15 cellular contexts compared by ENCODE assay signal in genomic region chr3:154886437-154886836, GRCh38.
DNase-seq lines count a peak whose midpoint lies in the region; ATAC-seq and TF ChIP-seq lines count a peak whose summit lies in the region.
"Had no signal": no experiment of that assay in that cellular context is flagged by ENCODE, and none has a peak within 500 bp of the region (broad histone marks: within the 10 kb centered on the region; RNA-seq: fewer than 3 reads in every experiment).

No MANE protein-coding gene starts in this region.

- H3K36me3 ChIP-seq in RWPE2 (ENCODE audit: low read depth) (no peaks in the 10 kb centered on the region), vagina (no peaks in the 10 kb centered on the region)
- H3K36me3 ChIP-seq: ovary had no signal

- H3K27me3 Mint-ChIP-seq in chondrocyte (ENCODE audit: low read depth), result no peaks in the 10 kb centered on the region
- H3K27me3 Mint-ChIP-seq: activated naive CD4-positive, alpha-beta T cell treated with anti-CD3 and anti-CD28 coated beads, Interleukin-2, amount 50 U/mL, for 24 hours had no signal

- H3K4me1 Mint-ChIP-seq in chondrocyte (ENCODE audit: low read depth), result peaks cover 17% of the 10 kb centered on the region
- H3K4me1 Mint-ChIP-seq: activated naive CD4-positive, alpha-beta T cell treated with anti-CD3 and anti-CD28 coated beads, Interleukin-2, amount 50 U/mL, for 24 hours had no signal

- no peaks in the 10 kb centered on the region for H3K36me3 Mint-ChIP-seq in chondrocyte (ENCODE audit: low read depth)
- H3K36me3 Mint-ChIP-seq: activated naive CD4-positive, alpha-beta T cell treated with anti-CD3 and anti-CD28 coated beads, Interleukin-2, amount 50 U/mL, for 24 hours had no signal

- peak; percentile 99 for ATAC-seq in RWPE2 (ENCODE audit: low read depth)
- ATAC-seq in omental fat pad (ENCODE audit: low FRiP score), result peak; percentile 91

- peaks cover 11% of the 10 kb centered on the region for H3K9me3 Mint-ChIP-seq in chondrocyte (ENCODE audit: low read depth)

- H3K4me1 ChIP-seq in RWPE2 (ENCODE audit: insufficient read depth, poor library complexity, severe bottlenecking) (peaks cover 15% of the 10 kb centered on the region), vagina (no peaks in the 10 kb centered on the region)

- no peak overlapping the region for H3K4me3 Mint-ChIP-seq in chondrocyte (ENCODE audit: unreplicated experiment)
- H3K4me3 Mint-ChIP-seq: activated naive CD4-positive, alpha-beta T cell treated with anti-CD3 and anti-CD28 coated beads, Interleukin-2, amount 50 U/mL, for 24 hours had no signal

- H3K27me3 ChIP-seq in RWPE2 (ENCODE audit: insufficient read depth, poor library complexity, severe bottlenecking), result no peaks in the 10 kb centered on the region
- no peaks in the 10 kb centered on the region for H3K27me3 ChIP-seq in vagina
- H3K27me3 ChIP-seq: ovary had no signal

- peak overlapping the region; percentile 79 for H3K27ac ChIP-seq in RWPE2 (ENCODE audit: poor library complexity, severe bottlenecking)
- no peak overlapping the region for H3K27ac ChIP-seq in vagina
- H3K27ac ChIP-seq: ovary had no signal

- no peak overlapping the region for H3K27ac Mint-ChIP-seq in chondrocyte (ENCODE audit: unreplicated experiment)
- H3K27ac Mint-ChIP-seq: activated naive CD4-positive, alpha-beta T cell treated with anti-CD3 and anti-CD28 coated beads, Interleukin-2, amount 50 U/mL, for 24 hours had no signal

- no peak for TF ChIP-seq POLR2A in vagina (IDR thresholded peaks at IDR 0.05)

- peak; percentile 100 for DNase-seq in GM04503 (ENCODE audit: low read depth)
- DNase-seq in RWPE2 (ENCODE audit: low spot score), result no peak
- peak; percentile 99 for DNase-seq in fibroblast of gingiva (ENCODE audit: low read depth)
- DNase-seq in omental fat pad (ENCODE audit: low spot score), result no peak
- no peak for DNase-seq in vagina (ENCODE audit: extremely low spot score in 2 of 2)
- DNase-seq in posterior cingulate gyrus, result no peak
- DNase-seq in chondrocyte (ENCODE audit: low spot score), result no peak
- DNase-seq in SIG-M5 (lab: John Stamatoyannopoulos, UW), result no peak
- DNase-seq: DMS153; effector CD8-positive, alpha-beta T cell; Karpas-422; kidney; NCI-H2227 treated with DMSO at 0.1 percent for 48 hours; ovary had no signal

- no peak overlapping the region for H3K4me3 ChIP-seq in RWPE2 (ENCODE audit: severe bottlenecking)
- H3K4me3 ChIP-seq in vagina, result no peak overlapping the region
- H3K4me3 ChIP-seq: ovary had no signal

- intact Hi-C loops in vagina (cut with DNase I), result no loop called here
- intact Hi-C loops in posterior cingulate gyrus (cut with DNase I), result no loop called here

- TF ChIP-seq CTCF in RWPE2 (IDR thresholded peaks at IDR 0.05; ENCODE audit: poor library complexity, severe bottlenecking) (no peak), omental fat pad (IDR thresholded peaks at IDR 0.05) (no peak), vagina (IDR thresholded peaks at IDR 0.05) (no peak), chondrocyte (IDR thresholded peaks at IDR 0.05) (no peak)

- H3K9me3 ChIP-seq in RWPE2 (ENCODE audit: severe bottlenecking) (no peaks in the 10 kb centered on the region), vagina (no peaks in the 10 kb centered on the region)
- H3K9me3 ChIP-seq: ovary had no signal

Comparison
In these comparisons a context has a peak if more than half of its experiments do, and no peak if none do; other contexts are left out.
1. DNase-seq: peak in GM04503 (single experiment) and fibroblast of gingiva (single experiment); none in RWPE2 (single experiment), omental fat pad (single experiment), vagina (0 of 2), posterior cingulate gyrus (0 of 10), chondrocyte (single experiment) and SIG-M5 (single experiment).